27 cellular contexts compared by ENCODE assay signal in the genomic region with DNA sequence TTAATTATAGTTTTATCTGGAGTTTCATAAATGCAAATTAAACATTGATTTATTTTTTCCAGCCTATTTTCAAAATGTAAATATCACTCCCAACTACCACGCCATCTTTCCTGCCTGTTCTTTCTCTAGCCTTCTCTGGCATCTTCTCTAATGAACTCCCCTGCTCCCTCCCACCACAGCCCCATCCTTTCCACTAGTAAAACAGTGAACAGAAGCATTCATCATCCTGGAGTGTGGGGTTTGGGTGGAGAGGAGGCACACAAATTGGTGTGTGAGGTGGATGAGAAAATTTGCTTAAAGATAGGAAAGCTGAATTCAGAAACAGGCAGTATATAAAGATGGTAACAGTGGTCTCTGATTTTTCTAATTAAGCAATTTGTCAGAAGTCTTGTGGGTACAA.
"Had no signal": no experiment of that assay in that cellular context is flagged by ENCODE, and none has a peak within 500 bp of the region (broad histone marks: within the 10 kb centered on the region; RNA-seq: fewer than 3 reads in every experiment).

No MANE protein-coding gene starts in this region.

- H3K27ac ChIP-seq: stomach, suprapubic skin, testis, thoracic aorta, thyroid gland, tibial artery, tibial nerve, transverse colon, upper lobe of left lung, upper lobe of right lung, vagina had no signal

- H3K9me3 Mint-ChIP-seq: stimulated activated effector memory CD8-positive, alpha-beta T cell treated with anti-CD3 and anti-CD28 coated beads, Interleukin-12 subunit alpha, Interleukin-12 subunit beta, amount 100 ng/mL, for 72 hours; stimulated activated memory B cell treated with anti-CD40 and anti-IgM and Interleukin-4, amounts not matched to agents 10 μg/mL and 1 μg/mL and 100 μg/mL, for 72 hours; stimulated activated naive B cell treated with anti-CD40 and anti-IgM and Interleukin-4, amounts not matched to agents 10 μg/mL and 1 μg/mL and 100 μg/mL, for 72 hours; stimulated activated naive CD8-positive, alpha-beta T cell treated with anti-CD3 and anti-CD28 coated beads, Interleukin-15, amount 100 ng/mL, for 72 hours; stimulated activated naive CD8-positive, alpha-beta T cell treated with anti-CD3 and anti-CD28 coated beads, Interleukin-15, Interleukin-2, amounts not matched to agents 100 ng/mL and 50 ng/mL, for 24 hours; type B pancreatic cell had no signal

- H3K4me3 Mint-ChIP-seq: stimulated activated effector memory CD8-positive, alpha-beta T cell treated with anti-CD3 and anti-CD28 coated beads, Interleukin-12 subunit alpha, Interleukin-12 subunit beta, amount 100 ng/mL, for 72 hours; stimulated activated memory B cell treated with anti-CD40 and anti-IgM and Interleukin-4, amounts not matched to agents 10 μg/mL and 1 μg/mL and 100 μg/mL, for 72 hours; stimulated activated naive B cell treated with anti-CD40 and anti-IgM and Interleukin-4, amounts not matched to agents 10 μg/mL and 1 μg/mL and 100 μg/mL, for 72 hours; stimulated activated naive CD8-positive, alpha-beta T cell treated with anti-CD3 and anti-CD28 coated beads, Interleukin-15, amount 100 ng/mL, for 72 hours; stimulated activated naive CD8-positive, alpha-beta T cell treated with anti-CD3 and anti-CD28 coated beads, Interleukin-15, Interleukin-2, amounts not matched to agents 100 ng/mL and 50 ng/mL, for 24 hours; type B pancreatic cell had no signal

- H3K36me3 Mint-ChIP-seq: stimulated activated effector memory CD8-positive, alpha-beta T cell treated with anti-CD3 and anti-CD28 coated beads, Interleukin-12 subunit alpha, Interleukin-12 subunit beta, amount 100 ng/mL, for 72 hours; stimulated activated memory B cell treated with anti-CD40 and anti-IgM and Interleukin-4, amounts not matched to agents 10 μg/mL and 1 μg/mL and 100 μg/mL, for 72 hours; stimulated activated naive B cell treated with anti-CD40 and anti-IgM and Interleukin-4, amounts not matched to agents 10 μg/mL and 1 μg/mL and 100 μg/mL, for 72 hours; type B pancreatic cell had no signal

- DNase-seq: stimulated activated CD4-positive, alpha-beta T cell treated with anti-CD3 and anti-CD28 coated beads, Interleukin-2, amount 100 ng/mL, for 48 hours; stimulated activated CD4-positive, alpha-beta T cell treated with anti-CD3 and anti-CD28 coated beads, Interleukin-4, amount 100 ng/mL, for 1 hour; stimulated activated CD4-positive, alpha-beta T cell treated with anti-CD3 and anti-CD28 coated beads, Interleukin-4, amount 100 ng/mL, for 24 hours; stimulated activated CD4-positive, alpha-beta T cell treated with anti-CD3 and anti-CD28 coated beads, Interleukin-4, amount 100 ng/mL, for 4 hours; stimulated activated CD8-positive, alpha-beta memory T cell treated with anti-CD3 and anti-CD28 coated beads, Interleukin-4, amount 100 ng/mL, for 48 hours; stimulated activated naive B cell treated with anti-CD40 and anti-IgM and Interleukin-4, amounts not matched to agents 10 μg/mL and 1 μg/mL and 100 μg/mL, for 72 hours; stimulated activated naive CD4-positive, alpha-beta T cell; stimulated activated naive CD4-positive, alpha-beta T cell treated with Interleukin-2 at 50 U/mL for 16 hours; stimulated activated naive CD8-positive, alpha-beta T cell treated with anti-CD3 and anti-CD28 coated beads, Interleukin-15, amount 100 ng/mL, for 72 hours; stimulated activated naive CD8-positive, alpha-beta T cell treated with anti-CD3 and anti-CD28 coated beads, Interleukin-15, Interleukin-2, amounts not matched to agents 100 U/mL and 50 U/mL, for 24 hours; stomach; substantia nigra; testis; thyroid gland; tibial artery; transverse colon; trophoblast cell; upper lobe of left lung; upper lobe of right lung had no signal

- H3K9me3 ChIP-seq: stomach, suprapubic skin, testis, thoracic aorta, thyroid gland, tibial artery, tibial nerve, transverse colon, upper lobe of left lung, upper lobe of right lung, vagina had no signal

- H3K4me1 ChIP-seq: stomach, suprapubic skin, testis, thyroid gland, tibial artery, tibial nerve, transverse colon, upper lobe of left lung, upper lobe of right lung, vagina had no signal

- H3K36me3 ChIP-seq: stomach, suprapubic skin, thoracic aorta, thyroid gland, tibial artery, tibial nerve, transverse colon, upper lobe of left lung, upper lobe of right lung, vagina had no signal

- H3K27me3 Mint-ChIP-seq: type B pancreatic cell had no signal

- H3K4me1 Mint-ChIP-seq: stimulated activated effector memory CD8-positive, alpha-beta T cell treated with anti-CD3 and anti-CD28 coated beads, Interleukin-12 subunit alpha, Interleukin-12 subunit beta, amount 100 ng/mL, for 72 hours; stimulated activated memory B cell treated with anti-CD40 and anti-IgM and Interleukin-4, amounts not matched to agents 10 μg/mL and 1 μg/mL and 100 μg/mL, for 72 hours; stimulated activated naive B cell treated with anti-CD40 and anti-IgM and Interleukin-4, amounts not matched to agents 10 μg/mL and 1 μg/mL and 100 μg/mL, for 72 hours; stimulated activated naive CD8-positive, alpha-beta T cell treated with anti-CD3 and anti-CD28 coated beads, Interleukin-15, amount 100 ng/mL, for 72 hours had no signal

- H3K27ac Mint-ChIP-seq: stimulated activated effector memory CD8-positive, alpha-beta T cell treated with anti-CD3 and anti-CD28 coated beads, Interleukin-12 subunit alpha, Interleukin-12 subunit beta, amount 100 ng/mL, for 72 hours; stimulated activated memory B cell treated with anti-CD40 and anti-IgM and Interleukin-4, amounts not matched to agents 10 μg/mL and 1 μg/mL and 100 μg/mL, for 72 hours; stimulated activated naive B cell treated with anti-CD40 and anti-IgM and Interleukin-4, amounts not matched to agents 10 μg/mL and 1 μg/mL and 100 μg/mL, for 72 hours; stimulated activated naive CD8-positive, alpha-beta T cell treated with anti-CD3 and anti-CD28 coated beads, Interleukin-15, amount 100 ng/mL, for 72 hours; stimulated activated naive CD8-positive, alpha-beta T cell treated with anti-CD3 and anti-CD28 coated beads, Interleukin-15, Interleukin-2, amounts not matched to agents 100 ng/mL and 50 ng/mL, for 24 hours; type B pancreatic cell had no signal

- H3K27me3 ChIP-seq: stomach, suprapubic skin, testis, thyroid gland, tibial artery, tibial nerve, transverse colon, upper lobe of left lung, upper lobe of right lung, vagina had no signal

- ATAC-seq: stimulated activated effector memory CD8-positive, alpha-beta T cell treated with anti-CD3 and anti-CD28 coated beads, Interleukin-12 subunit alpha, Interleukin-12 subunit beta, amount 100 ng/mL, for 72 hours; stimulated activated memory B cell treated with anti-CD40 and anti-IgM and Interleukin-4, amounts not matched to agents 10 μg/mL and 1 μg/mL and 100 μg/mL, for 72 hours; stimulated activated naive B cell treated with anti-CD40 and anti-IgM and Interleukin-4, amounts not matched to agents 10 μg/mL and 1 μg/mL and 100 μg/mL, for 72 hours; stimulated activated naive CD8-positive, alpha-beta T cell treated with anti-CD3 and anti-CD28 coated beads, Interleukin-15, amount 100 ng/mL, for 72 hours; stimulated activated naive CD8-positive, alpha-beta T cell treated with anti-CD3 and anti-CD28 coated beads, Interleukin-15, Interleukin-2, amounts not matched to agents 100 U/mL and 50 U/mL, for 24 hours; upper lobe of right lung had no signal

- H3K4me3 ChIP-seq: stomach, suprapubic skin, testis, thoracic aorta, thyroid gland, tibial artery, tibial nerve, transverse colon, upper lobe of left lung, upper lobe of right lung, vagina had no signal
